12 cellular contexts compared by ENCODE assay signal in the genomic region with DNA sequence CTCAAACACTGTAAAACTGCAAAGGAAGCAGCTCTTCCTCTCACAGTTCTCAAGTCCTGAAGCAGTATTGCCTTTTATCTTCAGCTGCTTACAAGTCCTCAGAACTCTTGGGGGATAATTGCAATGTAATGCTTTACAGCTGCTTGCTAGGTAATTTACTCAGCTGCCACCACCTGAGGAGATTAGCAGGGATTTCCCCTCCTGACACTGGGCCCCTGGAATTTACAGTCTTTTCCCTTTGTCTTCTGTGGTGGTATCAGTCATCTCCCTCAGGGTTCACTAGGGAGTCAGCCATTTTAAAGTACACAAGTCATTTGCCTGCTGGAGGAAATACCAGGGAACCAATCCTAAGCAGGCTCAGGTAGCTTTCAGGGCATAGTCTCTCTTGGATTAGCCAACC.
DNase-seq lines count a peak whose midpoint lies in the region; ATAC-seq and TF ChIP-seq lines count a peak whose summit lies in the region.
"Had no signal": no experiment of that assay in that cellular context is flagged by ENCODE, and none has a peak within 500 bp of the region (broad histone marks: within the 10 kb centered on the region; RNA-seq: fewer than 3 reads in every experiment).

No MANE protein-coding gene starts in this region.

- H3K4me3 Mint-ChIP-seq in glutamatergic neuron (ENCODE audit: unreplicated experiment), result no peak overlapping the region

- intact Hi-C loops in PC-3 (cut with micrococcal nuclease), result no loop called here

- POLR2A ChIA-PET in PC-3 (lab: Charles Lee; ENCODE audit: unreplicated experiment), result no interaction called here

- no peak overlapping the region for H3K27ac Mint-ChIP-seq in glutamatergic neuron (ENCODE audit: unreplicated experiment)

- TF ChIP-seq POLR2A in gastroesophageal sphincter (IDR thresholded peaks at IDR 0.05), result no peak

- H3K36me3 ChIP-seq in BLaER1 treated with 17β-estradiol and CSF1 and Interleukin-3, amounts not matched to agents 10 nM and 100 nM, result no peaks in the 10 kb centered on the region
- no peaks in the 10 kb centered on the region for H3K36me3 ChIP-seq in Loucy (ENCODE audit: insufficient read depth, low read length)
- H3K36me3 ChIP-seq in PC-3 (ENCODE audit: low read depth, low read length), result no peaks in the 10 kb centered on the region
- H3K36me3 ChIP-seq in gastroesophageal sphincter, result no peaks in the 10 kb centered on the region

- peak overlapping the region in 6 of 11 experiments; percentile 19 to 45 (median 37); a peak in 10 of 22 replicates for H3K4me2 ChIP-seq in BLaER1 treated with 17β-estradiol and CSF1 and Interleukin-3, amounts not matched to agents 10 nM and 100 nM
- H3K4me2 ChIP-seq in Loucy (ENCODE audit: low read depth, low read length, poor library complexity, severe bottlenecking) (peak overlapping the region; percentile 27), PC-3 (ENCODE audit: low read length) (no peak overlapping the region)

- H3K79me2 ChIP-seq in Loucy (ENCODE audit: insufficient read depth, low read length), result no peaks in the 10 kb centered on the region
- no peaks in the 10 kb centered on the region for H3K79me2 ChIP-seq in PC-3 (ENCODE audit: low read length)

- no peaks in the 10 kb centered on the region for H3K27me3 Mint-ChIP-seq in glutamatergic neuron (ENCODE audit: unreplicated experiment)

- H3K9me3 ChIP-seq in BLaER1 treated with 17β-estradiol and CSF1 and Interleukin-3, amounts not matched to agents 10 nM and 100 nM (replicated peaks in 1 of 11), result no peaks in the 10 kb centered on the region
- H3K9me3 ChIP-seq in Loucy (ENCODE audit: insufficient read depth, low read depth, low read length), result no peaks in the 10 kb centered on the region
- H3K9me3 ChIP-seq in PC-3 (ENCODE audit: low read length), result no peaks in the 10 kb centered on the region
- H3K9me3 ChIP-seq in gastroesophageal sphincter, result no peaks in the 10 kb centered on the region
- H3K9me3 ChIP-seq: testis had no signal

- ATAC-seq in PC-3, result no peak
- no peak for ATAC-seq in gastroesophageal sphincter

- no peaks in the 10 kb centered on the region for H3K4me1 Mint-ChIP-seq in glutamatergic neuron (ENCODE audit: low read depth, unreplicated experiment)

- no peaks in the 10 kb centered on the region for H3K27me3 ChIP-seq in BLaER1 treated with 17β-estradiol and CSF1 and Interleukin-3, amounts not matched to agents 10 nM and 100 nM
- H3K27me3 ChIP-seq in Loucy (ENCODE audit: insufficient read depth, low read length, poor library complexity, severe bottlenecking) (no peaks in the 10 kb centered on the region), PC-3 (ENCODE audit: low read length) (no peaks in the 10 kb centered on the region), gastroesophageal sphincter (no peaks in the 10 kb centered on the region)
- H3K27me3 ChIP-seq: testis had no signal

- H3K4me3 ChIP-seq in BLaER1 treated with 17β-estradiol and CSF1 and Interleukin-3, amounts not matched to agents 10 nM and 100 nM, result no peak overlapping the region
- peak overlapping the region; percentile 17 for H3K4me3 ChIP-seq in Loucy (ENCODE audit: low read length, poor library complexity, severe bottlenecking)
- H3K4me3 ChIP-seq in PC-3 (ENCODE audit: low read length), result no peak overlapping the region
- no peak overlapping the region for H3K4me3 ChIP-seq in gastroesophageal sphincter
- H3K4me3 ChIP-seq: testis had no signal

- H3F3A ChIP-seq in Loucy (ENCODE audit: low read depth) (no peaks in the 10 kb centered on the region), PC-3 (ENCODE audit: low read length, unreplicated experiment) (no peaks in the 10 kb centered on the region)

- no peaks in the 10 kb centered on the region for H4K20me1 ChIP-seq in BLaER1 treated with 17β-estradiol and CSF1 and Interleukin-3, amounts not matched to agents 10 nM and 100 nM
- H4K20me1 ChIP-seq in Loucy (ENCODE audit: insufficient read depth, low read length, poor library complexity, severe bottlenecking) (no peaks in the 10 kb centered on the region), PC-3 (ENCODE audit: low read length) (no peaks in the 10 kb centered on the region)

- H3K9me2 ChIP-seq in Loucy (replicated peaks; ENCODE audit: low read depth, low read length) (no peaks in the 10 kb centered on the region), PC-3 (replicated peaks; ENCODE audit: low read length) (no peaks in the 10 kb centered on the region)

- no TSS peak for BruUV-seq in PC-3 (replicated peaks; lab: Mats Ljungman, UMichigan)

- TF ChIP-seq CTCF in Loucy (conservative IDR thresholded peaks at IDR 0.05; ENCODE audit: low read length) (no peak), PC-3 (conservative IDR thresholded peaks at IDR 0.05; ENCODE audit: low read depth, low read length) (no peak), glutamatergic neuron (IDR thresholded peaks at IDR 0.05; ENCODE audit: partially characterized antibody, unreplicated experiment) (no peak), gastroesophageal sphincter (IDR thresholded peaks at IDR 0.05) (no peak)

- DNase-seq in PC-3, result peak; percentile 39
- peak; percentile 47 for DNase-seq in iPS-NIHi11 (ENCODE audit: low spot score)
- no peak for DNase-seq in T-helper 2 cell
- no peak for DNase-seq in glutamatergic neuron
- no peak for DNase-seq in DMS153 (lab: John Stamatoyannopoulos, UW)
- DNase-seq: activated CD8-positive, alpha-beta memory T cell treated with anti-CD3 and anti-CD28 coated beads for 24 hours; NCI-H187; posterior cingulate gyrus; testis had no signal

- H3K9ac ChIP-seq in BLaER1 treated with 17β-estradiol and CSF1 and Interleukin-3, amounts not matched to agents 10 nM and 100 nM, result no peak overlapping the region
- H3K9ac ChIP-seq in Loucy (ENCODE audit: low read depth, low read length, poor library complexity, severe bottlenecking) (no peak overlapping the region), PC-3 (ENCODE audit: low read length) (no peak overlapping the region)

- H3K27ac ChIP-seq in BLaER1 treated with 17β-estradiol and CSF1 and Interleukin-3, amounts not matched to agents 10 nM and 100 nM, result no peak overlapping the region
- H3K27ac ChIP-seq in PC-3 (ENCODE audit: low read length) (no peak overlapping the region), gastroesophageal sphincter (no peak overlapping the region)
- H3K27ac ChIP-seq: testis had no signal

- peaks cover 0 to 10% (median 7%) of the 10 kb centered on the region in 10 experiments; a peak in 8 of 20 replicates for H3K4me1 ChIP-seq in BLaER1 treated with 17β-estradiol and CSF1 and Interleukin-3, amounts not matched to agents 10 nM and 100 nM
- H3K4me1 ChIP-seq in Loucy (ENCODE audit: insufficient read depth, low read length, poor library complexity, severe bottlenecking) (peaks cover 7% of the 10 kb centered on the region), PC-3 (ENCODE audit: insufficient read depth, low read length) (no peaks in the 10 kb centered on the region), gastroesophageal sphincter (no peaks in the 10 kb centered on the region)
- H3K4me1 ChIP-seq: testis had no signal

- H3K9me3 Mint-ChIP-seq in glutamatergic neuron (ENCODE audit: unreplicated experiment), result no peaks in the 10 kb centered on the region

- H3K36me3 Mint-ChIP-seq in glutamatergic neuron (ENCODE audit: unreplicated experiment), result no peaks in the 10 kb centered on the region

- no peak for TF ChIP-seq EP300 in gastroesophageal sphincter (IDR thresholded peaks at IDR 0.05)

- CTCF ChIA-PET in PC-3 (lab: Charles Lee), result no interaction called here

- peak overlapping the region; percentile 67; the same call in 1 of the 2 replicates for H2AFZ ChIP-seq in Loucy (ENCODE audit: low read length)
- peak overlapping the region; percentile 50; the same call in 1 of the 2 replicates for H2AFZ ChIP-seq in PC-3 (ENCODE audit: low read length)

Comparison
In these comparisons a context has a peak if more than half of its experiments do, and no peak if none do; other contexts are left out.
1. DNase-seq: peak in PC-3 (single experiment) and iPS-NIHi11 (single experiment); none in T-helper 2 cell (0 of 5), glutamatergic neuron (single experiment) and DMS153 (single experiment).